Comparison of ENCODE assay signal across 12 cellular contexts in the genomic region with DNA sequence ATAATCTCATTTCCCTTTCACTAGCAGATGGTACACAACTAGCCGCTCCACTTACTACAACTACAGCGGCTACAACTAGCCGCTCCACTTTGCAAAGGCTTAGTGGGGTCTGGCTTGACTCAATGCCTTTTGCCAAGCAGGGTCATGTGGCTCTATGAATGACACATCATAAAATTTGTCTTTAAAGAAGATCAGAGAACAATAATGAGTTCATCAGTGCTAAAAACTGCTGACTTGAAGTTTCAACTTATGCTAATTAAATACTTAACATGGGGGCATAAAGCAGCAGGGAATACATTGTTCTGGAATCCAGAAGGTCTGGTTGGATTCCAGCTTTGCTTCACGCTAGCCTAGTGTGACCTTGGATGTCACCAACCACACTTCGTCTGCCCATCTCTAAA. TPM values are rescaled to one million over a fixed set of nuclear protein-coding genes. Genes with fewer than 3 reads are reported as not detected.
DNase-seq lines count a peak whose midpoint lies in the region; ATAC-seq and TF ChIP-seq lines count a peak whose summit lies in the region.
"Had no signal": no experiment of that assay in that cellular context is flagged by ENCODE, and none has a peak within 500 bp of the region (broad histone marks: within the 10 kb centered on the region; RNA-seq: fewer than 3 reads in every experiment).

No MANE protein-coding gene starts in this region.

- no peak for DNase-seq in activated naive CD4-positive, alpha-beta T cell treated with anti-CD3 and anti-CD28 coated beads, Interleukin-2, amount 50 U/mL, for 16 hours
- DNase-seq in activated CD8-positive, alpha-beta T cell treated with anti-CD3 and anti-CD28 coated beads, Interleukin-2, amount 10 ng/mL, durations not matched to agents 7 days and 5 days = no peak
- DNase-seq in left lung (no peak), tibial nerve (ENCODE audit: low spot score in 2 of 2) (no peak), HPDE6-E6E7 (ENCODE audit: extremely low spot score) (no peak), NCI-H2196 (lab: John Stamatoyannopoulos, UW; ENCODE audit: unreplicated experiment) (no peak)
- DNase-seq: activated gamma-delta T cell treated with Interleukin-2 at 50 U/mL for 16 hours; GOT3; NCI-H2081 treated with DMSO at 0.1 percent for 48 hours; stimulated activated CD4-positive, alpha-beta T cell treated with anti-CD3 and anti-CD28 coated beads, Interleukin-2, amount 100 ng/mL, for 48 hours had no signal

- POLR2A ChIA-PET in activated CD8-positive, alpha-beta T cell treated with anti-CD3 and anti-CD28 coated beads, Interleukin-2, amount 10 ng/mL, durations not matched to agents 7 days and 5 days (lab: Charles Lee) = interaction anchor here (0.7 to 5.4 kb wide), 4 partner anchors 16 to 78 kb away, joined by 3 to 40 read pairs (median 8); a partner anchor contains a TSS

- 58 to 67% methylated on average over 5 of the region's 5 CpGs for WGBS in tibial nerve, 2 donors

- peaks cover 13 to 55% of the 10 kb centered on the region in 2 donors for H3K4me1 ChIP-seq in left lung
- peaks cover 0 to 38% (median 16%) of the 10 kb centered on the region in 4 donors for H3K4me1 ChIP-seq in tibial nerve

- peak overlapping the region; percentile 52 for H3K4me3 Mint-ChIP-seq in activated naive CD4-positive, alpha-beta T cell treated with anti-CD3 and anti-CD28 coated beads, Interleukin-2, amount 50 U/mL, for 24 hours
- H3K4me3 Mint-ChIP-seq in activated CD8-positive, alpha-beta T cell treated with anti-CD3 and anti-CD28 coated beads, Interleukin-2, amount 10 ng/mL, durations not matched to agents 7 days and 5 days = peak overlapping the region; percentile 16

- peaks cover 14% of the 10 kb centered on the region for H3K36me3 Mint-ChIP-seq in activated naive CD4-positive, alpha-beta T cell treated with anti-CD3 and anti-CD28 coated beads, Interleukin-2, amount 50 U/mL, for 24 hours
- peaks cover 46% of the 10 kb centered on the region for H3K36me3 Mint-ChIP-seq in activated CD8-positive, alpha-beta T cell treated with anti-CD3 and anti-CD28 coated beads, Interleukin-2, amount 10 ng/mL, durations not matched to agents 7 days and 5 days (ENCODE audit: low read depth)

- TF ChIP-seq CTCF in left lung (IDR thresholded peaks at IDR 0.05) = no peak
- no peak for TF ChIP-seq CTCF in tibial nerve (IDR thresholded peaks at IDR 0.05)

- no peak for TF ChIP-seq EP300 in tibial nerve (IDR thresholded peaks at IDR 0.05)

- no peaks in the 10 kb centered on the region for H3K27me3 Mint-ChIP-seq in activated naive CD4-positive, alpha-beta T cell treated with anti-CD3 and anti-CD28 coated beads, Interleukin-2, amount 50 U/mL, for 24 hours
- no peaks in the 10 kb centered on the region for H3K27me3 Mint-ChIP-seq in activated CD8-positive, alpha-beta T cell treated with anti-CD3 and anti-CD28 coated beads, Interleukin-2, amount 10 ng/mL, durations not matched to agents 7 days and 5 days (ENCODE audit: low read depth)

- no peak overlapping the region for H3K4me3 ChIP-seq in left lung
- H3K4me3 ChIP-seq in tibial nerve = no peak overlapping the region

- peak overlapping the region; percentile 87 to 96 for H3K27ac ChIP-seq in left lung
- H3K27ac ChIP-seq in tibial nerve = peak overlapping the region in 3 of 4 donors; percentile 92 to 93 (median 93)

- ATAC-seq in activated CD8-positive, alpha-beta T cell treated with anti-CD3 and anti-CD28 coated beads, Interleukin-2, amount 10 ng/mL, durations not matched to agents 7 days and 5 days = no peak
- no peak for ATAC-seq in left lung
- ATAC-seq in HG02973 (IDR thresholded peaks at IDR 0.05; ENCODE audit: unreplicated experiment) = no peak

- H3K36me3 ChIP-seq in left lung (peaks cover 0 to 23% of the 10 kb centered on the region in 2 donors), tibial nerve (peaks cover 0 to 25% (median 0%) of the 10 kb centered on the region in 3 donors)

- H3K9me3 Mint-ChIP-seq in activated naive CD4-positive, alpha-beta T cell treated with anti-CD3 and anti-CD28 coated beads, Interleukin-2, amount 50 U/mL, for 24 hours = peaks cover 5% of the 10 kb centered on the region
- no peaks in the 10 kb centered on the region for H3K9me3 Mint-ChIP-seq in activated CD8-positive, alpha-beta T cell treated with anti-CD3 and anti-CD28 coated beads, Interleukin-2, amount 10 ng/mL, durations not matched to agents 7 days and 5 days (ENCODE audit: insufficient read depth)

- no peaks in the 10 kb centered on the region for H3K27me3 ChIP-seq in left lung
- H3K27me3 ChIP-seq in tibial nerve = no peaks in the 10 kb centered on the region

- H3K27ac Mint-ChIP-seq in activated naive CD4-positive, alpha-beta T cell treated with anti-CD3 and anti-CD28 coated beads, Interleukin-2, amount 50 U/mL, for 24 hours = no peak overlapping the region
- peak overlapping the region; percentile 23 for H3K27ac Mint-ChIP-seq in activated CD8-positive, alpha-beta T cell treated with anti-CD3 and anti-CD28 coated beads, Interleukin-2, amount 10 ng/mL, durations not matched to agents 7 days and 5 days

- CTCF ChIA-PET in activated CD8-positive, alpha-beta T cell treated with anti-CD3 and anti-CD28 coated beads, Interleukin-2, amount 10 ng/mL, durations not matched to agents 7 days and 5 days (lab: Charles Lee) = interaction anchor here (0.7 to 2.5 kb wide), 3 partner anchors 14 to 422 kb away, joined by 3 to 16 read pairs (median 4); a partner anchor contains a TSS

- H3K4me1 Mint-ChIP-seq in activated naive CD4-positive, alpha-beta T cell treated with anti-CD3 and anti-CD28 coated beads, Interleukin-2, amount 50 U/mL, for 24 hours = peaks cover 67% of the 10 kb centered on the region
- peaks cover 70% of the 10 kb centered on the region for H3K4me1 Mint-ChIP-seq in activated CD8-positive, alpha-beta T cell treated with anti-CD3 and anti-CD28 coated beads, Interleukin-2, amount 10 ng/mL, durations not matched to agents 7 days and 5 days (ENCODE audit: low read depth)

- H3K9me3 ChIP-seq in left lung (no peaks in the 10 kb centered on the region), tibial nerve (no peaks in the 10 kb centered on the region)

- intact Hi-C loops in left lung (cut with DNase I) = no loop called here

- TF ChIP-seq POLR2A in tibial nerve (IDR thresholded peaks at IDR 0.05) = no peak

RNA-seq across cellular contexts. Expression of a gene that starts 2.0 kb away (rescaled TPM):
- total RNA-seq in activated CD8-positive, alpha-beta T cell treated with anti-CD3 and anti-CD28 coated beads, Interleukin-2, amount 10 ng/mL, durations not matched to agents 7 days and 5 days = 10 to 100 TPM; 50.5 to 53.2 TPM
- total RNA-seq in left lung (10 to 100 TPM; 60.7 to 70.9 TPM), tibial nerve (10 to 100 TPM; 45.4 to 91.0 (median 70.3) TPM)

RNA-seq across cellular contexts. Expression of a gene that starts 17.1 kb away (rescaled TPM):
- 10 to 100 TPM; 15.5 to 15.6 TPM for total RNA-seq in activated CD8-positive, alpha-beta T cell treated with anti-CD3 and anti-CD28 coated beads, Interleukin-2, amount 10 ng/mL, durations not matched to agents 7 days and 5 days
- total RNA-seq in left lung (10 to 100 TPM; 12.8 TPM), tibial nerve (10 to 100 TPM; 12.6 to 32.4 (median 17.1) TPM)

RNA-seq across cellular contexts. Expression of a gene that starts 17.2 kb away (rescaled TPM):
- total RNA-seq in activated CD8-positive, alpha-beta T cell treated with anti-CD3 and anti-CD28 coated beads, Interleukin-2, amount 10 ng/mL, durations not matched to agents 7 days and 5 days = under 1 TPM in 1 of 2 experiments, not detected in 1; 0.16 TPM
- 1 to 10 TPM; 4.5 to 8.4 TPM for total RNA-seq in left lung
- 10 to 100 TPM in 1 of 4 donors, 1 to 10 TPM in 3; 1.2 to 16.5 (median 4.8) TPM for total RNA-seq in tibial nerve

RNA-seq across cellular contexts. Expression of a gene that starts 25.4 kb away (rescaled TPM):
- 10 to 100 TPM; 16.0 to 16.3 TPM for total RNA-seq in activated CD8-positive, alpha-beta T cell treated with anti-CD3 and anti-CD28 coated beads, Interleukin-2, amount 10 ng/mL, durations not matched to agents 7 days and 5 days
- total RNA-seq in left lung (1 to 10 TPM; 7.3 to 7.7 TPM), tibial nerve (1 to 10 TPM; 6.5 to 9.6 (median 8.0) TPM)
